ENCODE assay signal across 1 cellular context in the genomic region with DNA sequence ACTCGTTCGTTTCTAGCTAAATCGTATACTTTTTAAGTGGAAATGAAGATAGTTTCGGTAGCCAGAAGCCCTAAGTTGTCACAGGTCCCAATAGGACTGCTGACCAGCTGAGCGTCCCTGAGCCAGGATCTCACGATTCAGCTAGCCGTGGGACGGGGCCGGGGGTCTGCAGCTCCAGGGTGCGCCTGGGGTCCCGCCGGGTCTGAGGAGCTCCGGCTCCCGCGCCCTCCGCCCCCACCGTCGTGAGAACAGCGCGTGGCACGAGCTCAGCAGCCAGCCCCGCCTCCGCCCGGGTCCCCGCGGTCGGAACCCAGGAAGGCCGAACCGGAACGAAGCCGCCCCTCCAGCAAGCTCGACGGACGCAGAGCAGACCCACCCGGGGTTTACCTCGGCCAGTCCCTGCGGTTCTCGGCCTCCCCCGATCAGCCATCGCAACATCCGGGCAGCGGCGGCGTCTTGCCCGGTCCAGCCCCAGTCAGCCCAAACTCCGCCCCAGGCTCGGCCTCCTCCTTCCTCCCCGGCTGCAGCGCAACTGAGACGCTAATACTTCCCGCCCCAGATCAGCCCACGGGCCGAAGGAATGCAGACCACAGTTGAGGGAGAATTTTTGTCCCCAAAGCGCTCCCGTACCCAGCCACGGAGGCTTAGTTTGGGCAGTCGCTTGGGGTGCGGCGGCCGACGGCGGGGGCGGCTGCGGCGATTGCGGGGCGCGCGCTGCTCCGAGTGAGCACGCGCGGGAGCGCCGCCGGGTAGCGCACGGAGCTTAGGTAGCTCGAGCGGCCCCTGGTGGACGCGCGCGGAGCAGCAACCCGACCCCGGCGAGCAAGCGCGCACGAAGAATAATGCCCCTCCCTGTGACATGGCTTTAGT.
TF ChIP-seq lines count a peak whose summit lies in the region.

A gene with protein sequence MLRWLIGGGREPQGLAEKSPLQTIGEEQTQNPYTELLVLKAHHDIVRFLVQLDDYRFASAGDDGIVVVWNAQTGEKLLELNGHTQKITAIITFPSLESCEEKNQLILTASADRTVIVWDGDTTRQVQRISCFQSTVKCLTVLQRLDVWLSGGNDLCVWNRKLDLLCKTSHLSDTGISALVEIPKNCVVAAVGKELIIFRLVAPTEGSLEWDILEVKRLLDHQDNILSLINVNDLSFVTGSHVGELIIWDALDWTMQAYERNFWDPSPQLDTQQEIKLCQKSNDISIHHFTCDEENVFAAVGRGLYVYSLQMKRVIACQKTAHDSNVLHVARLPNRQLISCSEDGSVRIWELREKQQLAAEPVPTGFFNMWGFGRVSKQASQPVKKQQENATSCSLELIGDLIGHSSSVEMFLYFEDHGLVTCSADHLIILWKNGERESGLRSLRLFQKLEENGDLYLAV (minus strand): TSS at position 534 of the 870 bp plus-strand sequence. CDS start 96 bp downstream, at position 438.

TF ChIP-seq in HepG2, 621 proteins besides CTCF, POLR2A, EP300 and RAD21 (continued from another document and continues in another):
- TF ChIP-seq, protein P1, sequence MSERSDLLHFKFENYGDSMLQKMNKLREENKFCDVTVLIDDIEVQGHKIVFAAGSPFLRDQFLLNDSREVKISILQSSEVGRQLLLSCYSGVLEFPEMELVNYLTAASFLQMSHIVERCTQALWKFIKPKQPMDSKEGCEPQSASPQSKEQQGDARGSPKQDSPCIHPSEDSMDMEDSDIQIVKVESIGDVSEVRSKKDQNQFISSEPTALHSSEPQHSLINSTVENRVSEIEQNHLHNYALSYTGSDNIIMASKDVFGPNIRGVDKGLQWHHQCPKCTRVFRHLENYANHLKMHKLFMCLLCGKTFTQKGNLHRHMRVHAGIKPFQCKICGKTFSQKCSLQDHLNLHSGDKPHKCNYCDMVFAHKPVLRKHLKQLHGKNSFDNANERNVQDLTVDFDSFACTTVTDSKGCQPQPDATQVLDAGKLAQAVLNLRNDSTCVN (CRISPR knock-in tag; IDR thresholded peaks at IDR 0.05; ENCODE audit: borderline replicate concordance) = peak; percentile 35; the same call in 1 of the 2 replicates
- TF ChIP-seq POLR2AphosphoS5 (IDR thresholded peaks at IDR 0.05; ENCODE audit: low read depth, low read length) (peak; percentile 52), TEAD3 (CRISPR knock-in tag; optimal IDR thresholded peaks at IDR 0.05; ENCODE audit: borderline replicate concordance) (no peak), ELF1 (CRISPR knock-in tag; IDR thresholded peaks at IDR 0.05) (peak; percentile 53; the same call in 1 of the 2 replicates), RORA (CRISPR knock-in tag; IDR thresholded peaks at IDR 0.05) (no peak), NR2F6 (IDR thresholded peaks at IDR 0.05) (no peak), NR2F6 (CRISPR knock-in tag; IDR thresholded peaks at IDR 0.05) (peak; percentile 29; the same call in 1 of the 2 replicates), ZFX (CRISPR knock-in tag; IDR thresholded peaks at IDR 0.05; ENCODE audit: low read depth) (peak; percentile 94), FOXC1 (CRISPR knock-in tag; IDR thresholded peaks at IDR 0.05; ENCODE audit: borderline replicate concordance) (peak; percentile 68; the same call in 1 of the 2 replicates), ZNF180 (CRISPR knock-in tag; IDR thresholded peaks at IDR 0.05; ENCODE audit: borderline replicate concordance, low read depth) (no peak), ZNF674 (CRISPR knock-in tag; IDR thresholded peaks at IDR 0.05; ENCODE audit: low read depth) (no peak), HOXA9 (CRISPR knock-in tag; IDR thresholded peaks at IDR 0.05; ENCODE audit: borderline replicate concordance) (peak; percentile 35; the same call in 1 of the 2 replicates), KAT2B (IDR thresholded peaks at IDR 0.05; ENCODE audit: borderline replicate concordance, low read depth, low read length) (no peak), SRSF4 (IDR thresholded peaks at IDR 0.05; ENCODE audit: low read depth, low read length, poor library complexity, severe bottlenecking) (no peak), KDM3A (CRISPR knock-in tag; IDR thresholded peaks at IDR 0.05; ENCODE audit: low read depth) (peak; percentile 66; the same call in 1 of the 2 replicates), ZNF274 (CRISPR knock-in tag; IDR thresholded peaks at IDR 0.05) (peak; percentile 87), SMARCE1 (IDR thresholded peaks at IDR 0.05; ENCODE audit: borderline replicate concordance) (no peak), ZSCAN30 (CRISPR knock-in tag; IDR thresholded peaks at IDR 0.05) (peak; percentile 80; the same call in 1 of the 2 replicates), IKZF4 (CRISPR knock-in tag; IDR thresholded peaks at IDR 0.05; ENCODE audit: borderline replicate concordance, low read depth, not compliant biosample characterization) (no peak), ZNF567 (CRISPR knock-in tag; IDR thresholded peaks at IDR 0.05; ENCODE audit: borderline replicate concordance) (peak; percentile 87; the same call in 1 of the 2 replicates), ZMAT3 (CRISPR knock-in tag; conservative IDR thresholded peaks at IDR 0.05) (peak; percentile 71; the same call in 1 of the 2 replicates), ZNF546 (CRISPR knock-in tag; conservative IDR thresholded peaks at IDR 0.05) (0 out of 2 replicates have a peak, but pooled peaks have one; percentile 66), ZBTB20 (CRISPR knock-in tag; IDR thresholded peaks at IDR 0.05; ENCODE audit: borderline replicate concordance, low read depth) (0 out of 2 replicates have a peak, but pooled peaks have one; percentile 39), ZBTB21 (CRISPR knock-in tag; IDR thresholded peaks at IDR 0.05) (no peak), IRF2 (CRISPR knock-in tag; IDR thresholded peaks at IDR 0.05) (peak; percentile 57; the same call in 1 of the 2 replicates), FLYWCH1 (CRISPR knock-in tag; IDR thresholded peaks at IDR 0.05) (no peak), ZFP62 (CRISPR knock-in tag; IDR thresholded peaks at IDR 0.05) (no peak), ZNF44 (CRISPR knock-in tag; IDR thresholded peaks at IDR 0.05) (no peak)
- TF ChIP-seq, protein P2, sequence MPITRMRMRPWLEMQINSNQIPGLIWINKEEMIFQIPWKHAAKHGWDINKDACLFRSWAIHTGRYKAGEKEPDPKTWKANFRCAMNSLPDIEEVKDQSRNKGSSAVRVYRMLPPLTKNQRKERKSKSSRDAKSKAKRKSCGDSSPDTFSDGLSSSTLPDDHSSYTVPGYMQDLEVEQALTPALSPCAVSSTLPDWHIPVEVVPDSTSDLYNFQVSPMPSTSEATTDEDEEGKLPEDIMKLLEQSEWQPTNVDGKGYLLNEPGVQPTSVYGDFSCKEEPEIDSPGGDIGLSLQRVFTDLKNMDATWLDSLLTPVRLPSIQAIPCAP (CRISPR knock-in tag; IDR thresholded peaks at IDR 0.05; ENCODE audit: low read depth) = no peak
- TF ChIP-seq, protein P3, sequence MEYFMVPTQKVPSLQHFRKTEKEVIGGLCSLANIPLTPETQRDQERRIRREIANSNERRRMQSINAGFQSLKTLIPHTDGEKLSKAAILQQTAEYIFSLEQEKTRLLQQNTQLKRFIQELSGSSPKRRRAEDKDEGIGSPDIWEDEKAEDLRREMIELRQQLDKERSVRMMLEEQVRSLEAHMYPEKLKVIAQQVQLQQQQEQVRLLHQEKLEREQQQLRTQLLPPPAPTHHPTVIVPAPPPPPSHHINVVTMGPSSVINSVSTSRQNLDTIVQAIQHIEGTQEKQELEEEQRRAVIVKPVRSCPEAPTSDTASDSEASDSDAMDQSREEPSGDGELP (IDR thresholded peaks at IDR 0.05; ENCODE audit: borderline replicate concordance, low read depth) = no peak; the same call in 1 of the 2 replicates
- TF ChIP-seq, protein P4, sequence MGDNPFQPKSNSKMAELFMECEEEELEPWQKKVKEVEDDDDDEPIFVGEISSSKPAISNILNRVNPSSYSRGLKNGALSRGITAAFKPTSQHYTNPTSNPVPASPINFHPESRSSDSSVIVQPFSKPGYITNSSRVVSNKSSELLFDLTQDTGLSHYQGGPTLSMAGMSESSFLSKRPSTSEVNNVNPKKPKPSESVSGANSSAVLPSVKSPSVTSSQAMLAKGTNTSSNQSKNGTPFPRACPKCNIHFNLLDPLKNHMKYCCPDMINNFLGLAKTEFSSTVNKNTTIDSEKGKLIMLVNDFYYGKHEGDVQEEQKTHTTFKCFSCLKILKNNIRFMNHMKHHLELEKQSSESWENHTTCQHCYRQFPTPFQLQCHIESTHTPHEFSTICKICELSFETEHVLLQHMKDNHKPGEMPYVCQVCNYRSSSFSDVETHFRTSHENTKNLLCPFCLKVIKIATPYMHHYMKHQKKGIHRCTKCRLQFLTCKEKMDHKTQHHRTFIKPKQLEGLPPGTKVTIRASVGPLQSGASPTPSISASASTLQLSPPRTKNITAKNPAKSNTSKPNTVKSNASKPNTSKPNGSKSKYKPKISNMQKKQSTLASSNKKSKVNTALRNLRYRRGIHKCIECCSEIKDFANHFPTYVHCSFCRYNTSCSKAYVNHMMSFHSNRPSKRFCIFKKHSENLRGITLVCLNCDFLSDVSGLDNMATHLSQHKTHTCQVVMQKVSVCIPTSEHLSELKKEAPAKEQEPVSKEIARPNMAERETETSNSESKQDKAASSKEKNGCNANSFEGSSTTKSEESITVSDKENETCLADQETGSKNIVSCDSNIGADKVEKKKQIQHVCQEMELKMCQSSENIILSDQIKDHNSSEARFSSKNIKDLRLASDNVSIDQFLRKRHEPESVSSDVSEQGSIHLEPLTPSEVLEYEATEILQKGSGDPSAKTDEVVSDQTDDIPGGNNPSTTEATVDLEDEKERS (CRISPR knock-in tag; IDR thresholded peaks at IDR 0.05) = peak; percentile 93
- TF ChIP-seq, protein P5, sequence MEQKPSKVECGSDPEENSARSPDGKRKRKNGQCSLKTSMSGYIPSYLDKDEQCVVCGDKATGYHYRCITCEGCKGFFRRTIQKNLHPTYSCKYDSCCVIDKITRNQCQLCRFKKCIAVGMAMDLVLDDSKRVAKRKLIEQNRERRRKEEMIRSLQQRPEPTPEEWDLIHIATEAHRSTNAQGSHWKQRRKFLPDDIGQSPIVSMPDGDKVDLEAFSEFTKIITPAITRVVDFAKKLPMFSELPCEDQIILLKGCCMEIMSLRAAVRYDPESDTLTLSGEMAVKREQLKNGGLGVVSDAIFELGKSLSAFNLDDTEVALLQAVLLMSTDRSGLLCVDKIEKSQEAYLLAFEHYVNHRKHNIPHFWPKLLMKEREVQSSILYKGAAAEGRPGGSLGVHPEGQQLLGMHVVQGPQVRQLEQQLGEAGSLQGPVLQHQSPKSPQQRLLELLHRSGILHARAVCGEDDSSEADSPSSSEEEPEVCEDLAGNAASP (CRISPR knock-in tag; IDR thresholded peaks at IDR 0.05; ENCODE audit: borderline replicate concordance) = 0 out of 2 replicates have a peak, but pooled peaks have one; percentile 28
- TF ChIP-seq, protein P6, sequence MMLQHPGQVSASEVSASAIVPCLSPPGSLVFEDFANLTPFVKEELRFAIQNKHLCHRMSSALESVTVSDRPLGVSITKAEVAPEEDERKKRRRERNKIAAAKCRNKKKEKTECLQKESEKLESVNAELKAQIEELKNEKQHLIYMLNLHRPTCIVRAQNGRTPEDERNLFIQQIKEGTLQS (CRISPR knock-in tag; IDR thresholded peaks at IDR 0.05) = no peak; the same call in 1 of the 2 replicates
- TF ChIP-seq, protein P7, sequence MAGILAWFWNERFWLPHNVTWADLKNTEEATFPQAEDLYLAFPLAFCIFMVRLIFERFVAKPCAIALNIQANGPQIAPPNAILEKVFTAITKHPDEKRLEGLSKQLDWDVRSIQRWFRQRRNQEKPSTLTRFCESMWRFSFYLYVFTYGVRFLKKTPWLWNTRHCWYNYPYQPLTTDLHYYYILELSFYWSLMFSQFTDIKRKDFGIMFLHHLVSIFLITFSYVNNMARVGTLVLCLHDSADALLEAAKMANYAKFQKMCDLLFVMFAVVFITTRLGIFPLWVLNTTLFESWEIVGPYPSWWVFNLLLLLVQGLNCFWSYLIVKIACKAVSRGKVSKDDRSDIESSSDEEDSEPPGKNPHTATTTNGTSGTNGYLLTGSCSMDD (CRISPR knock-in tag; IDR thresholded peaks at IDR 0.05) = no peak
- TF ChIP-seq, protein P8, sequence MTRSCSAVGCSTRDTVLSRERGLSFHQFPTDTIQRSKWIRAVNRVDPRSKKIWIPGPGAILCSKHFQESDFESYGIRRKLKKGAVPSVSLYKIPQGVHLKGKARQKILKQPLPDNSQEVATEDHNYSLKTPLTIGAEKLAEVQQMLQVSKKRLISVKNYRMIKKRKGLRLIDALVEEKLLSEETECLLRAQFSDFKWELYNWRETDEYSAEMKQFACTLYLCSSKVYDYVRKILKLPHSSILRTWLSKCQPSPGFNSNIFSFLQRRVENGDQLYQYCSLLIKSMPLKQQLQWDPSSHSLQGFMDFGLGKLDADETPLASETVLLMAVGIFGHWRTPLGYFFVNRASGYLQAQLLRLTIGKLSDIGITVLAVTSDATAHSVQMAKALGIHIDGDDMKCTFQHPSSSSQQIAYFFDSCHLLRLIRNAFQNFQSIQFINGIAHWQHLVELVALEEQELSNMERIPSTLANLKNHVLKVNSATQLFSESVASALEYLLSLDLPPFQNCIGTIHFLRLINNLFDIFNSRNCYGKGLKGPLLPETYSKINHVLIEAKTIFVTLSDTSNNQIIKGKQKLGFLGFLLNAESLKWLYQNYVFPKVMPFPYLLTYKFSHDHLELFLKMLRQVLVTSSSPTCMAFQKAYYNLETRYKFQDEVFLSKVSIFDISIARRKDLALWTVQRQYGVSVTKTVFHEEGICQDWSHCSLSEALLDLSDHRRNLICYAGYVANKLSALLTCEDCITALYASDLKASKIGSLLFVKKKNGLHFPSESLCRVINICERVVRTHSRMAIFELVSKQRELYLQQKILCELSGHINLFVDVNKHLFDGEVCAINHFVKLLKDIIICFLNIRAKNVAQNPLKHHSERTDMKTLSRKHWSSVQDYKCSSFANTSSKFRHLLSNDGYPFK (CRISPR knock-in tag; IDR thresholded peaks at IDR 0.05; ENCODE audit: borderline replicate concordance) = peak; percentile 62; the same call in 1 of the 2 replicates
- TF ChIP-seq, protein P9, sequence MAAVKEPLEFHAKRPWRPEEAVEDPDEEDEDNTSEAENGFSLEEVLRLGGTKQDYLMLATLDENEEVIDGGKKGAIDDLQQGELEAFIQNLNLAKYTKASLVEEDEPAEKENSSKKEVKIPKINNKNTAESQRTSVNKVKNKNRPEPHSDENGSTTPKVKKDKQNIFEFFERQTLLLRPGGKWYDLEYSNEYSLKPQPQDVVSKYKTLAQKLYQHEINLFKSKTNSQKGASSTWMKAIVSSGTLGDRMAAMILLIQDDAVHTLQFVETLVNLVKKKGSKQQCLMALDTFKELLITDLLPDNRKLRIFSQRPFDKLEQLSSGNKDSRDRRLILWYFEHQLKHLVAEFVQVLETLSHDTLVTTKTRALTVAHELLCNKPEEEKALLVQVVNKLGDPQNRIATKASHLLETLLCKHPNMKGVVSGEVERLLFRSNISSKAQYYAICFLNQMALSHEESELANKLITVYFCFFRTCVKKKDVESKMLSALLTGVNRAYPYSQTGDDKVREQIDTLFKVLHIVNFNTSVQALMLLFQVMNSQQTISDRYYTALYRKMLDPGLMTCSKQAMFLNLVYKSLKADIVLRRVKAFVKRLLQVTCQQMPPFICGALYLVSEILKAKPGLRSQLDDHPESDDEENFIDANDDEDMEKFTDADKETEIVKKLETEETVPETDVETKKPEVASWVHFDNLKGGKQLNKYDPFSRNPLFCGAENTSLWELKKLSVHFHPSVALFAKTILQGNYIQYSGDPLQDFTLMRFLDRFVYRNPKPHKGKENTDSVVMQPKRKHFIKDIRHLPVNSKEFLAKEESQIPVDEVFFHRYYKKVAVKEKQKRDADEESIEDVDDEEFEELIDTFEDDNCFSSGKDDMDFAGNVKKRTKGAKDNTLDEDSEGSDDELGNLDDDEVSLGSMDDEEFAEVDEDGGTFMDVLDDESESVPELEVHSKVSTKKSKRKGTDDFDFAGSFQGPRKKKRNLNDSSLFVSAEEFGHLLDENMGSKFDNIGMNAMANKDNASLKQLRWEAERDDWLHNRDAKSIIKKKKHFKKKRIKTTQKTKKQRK (IDR thresholded peaks at IDR 0.05; ENCODE audit: low read length) = no peak
- TF ChIP-seq, protein P10, sequence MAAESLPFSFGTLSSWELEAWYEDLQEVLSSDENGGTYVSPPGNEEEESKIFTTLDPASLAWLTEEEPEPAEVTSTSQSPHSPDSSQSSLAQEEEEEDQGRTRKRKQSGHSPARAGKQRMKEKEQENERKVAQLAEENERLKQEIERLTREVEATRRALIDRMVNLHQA (CRISPR knock-in tag; IDR thresholded peaks at IDR 0.05) = no peak
